Comparison of ENCODE assay signal across 10 cellular contexts in genomic region chr5:177378884-177379883, GRCh38. TPM values are rescaled to one million over a fixed set of nuclear protein-coding genes. Genes with fewer than 3 reads are reported as not detected.
DNase-seq lines count a peak whose midpoint lies in the region; ATAC-seq and TF ChIP-seq lines count a peak whose summit lies in the region.
"Had no signal": no experiment of that assay in that cellular context is flagged by ENCODE, and none has a peak within 500 bp of the region (broad histone marks: within the 10 kb centered on the region; RNA-seq: fewer than 3 reads in every experiment).

No MANE protein-coding gene starts in this region.

- CTCF ChIA-PET in CD8-positive, alpha-beta memory T cell (lab: Charles Lee) = interaction anchor here (0.7 to 9.5 kb wide), 12 partner anchors 8 to 122 kb away, joined by 3 to 50 read pairs (median 4); no protein-coding TSS in a partner anchor
- CTCF ChIA-PET in RWPE1 (lab: Yijun Ruan, JAX) = interaction anchor here (0.5 to 2.4 kb wide), 8 partner anchors 9 to 352 kb away, joined by 3 to 8 read pairs (median 3); no protein-coding TSS in a partner anchor

- no peak for TF ChIP-seq CTCF in RWPE1 (conservative IDR thresholded peaks at IDR 0.05; ENCODE audit: low read depth)
- TF ChIP-seq CTCF in fibroblast of the aortic adventitia (IDR thresholded peaks at IDR 0.05; ENCODE audit: insufficient read depth, low read length) = no peak

- peaks cover 39% of the 10 kb centered on the region for H3K4me1 ChIP-seq in CD8-positive, alpha-beta memory T cell (ENCODE audit: insufficient read depth, low read length)

- peaks cover 17 to 30% (median 18%) of the 10 kb centered on the region in 3 donors for H3K4me1 Mint-ChIP-seq in CD8-positive, alpha-beta memory T cell

- H3K27me3 ChIP-seq in CD8-positive, alpha-beta memory T cell (ENCODE audit: insufficient read depth, low read length, poor library complexity, severe bottlenecking) = no peaks in the 10 kb centered on the region

- H3K9me3 Mint-ChIP-seq in CD8-positive, alpha-beta memory T cell = no peaks in the 10 kb centered on the region

- no peak for DNase-seq in CD8-positive, alpha-beta memory T cell
- DNase-seq in RWPE1 (ENCODE audit: low spot score) = peak; percentile 75
- DNase-seq in fibroblast of the aortic adventitia (ENCODE audit: low read depth) = peak; percentile 54
- no peak for DNase-seq in DMS 273 (lab: John Stamatoyannopoulos, UW; ENCODE audit: unreplicated experiment)
- DNase-seq in NCI-H524 treated with DMSO at 0.1 percent for 48 hours (lab: John Stamatoyannopoulos, UW) = no peak
- no peak for DNase-seq in COR-L47 (lab: John Stamatoyannopoulos, UW)

- POLR2A ChIA-PET in CD8-positive, alpha-beta memory T cell (lab: Charles Lee) = interaction anchor here (0.6 to 1.3 kb wide), 4 partner anchors 9 to 67 kb away, joined by 3 read pairs; no protein-coding TSS in a partner anchor
- POLR2A ChIA-PET in RWPE1 (lab: Yijun Ruan, JAX; ENCODE audit: low non-redundant PET) = interaction anchor here (0.6 kb wide), 1 partner anchor 30 kb away, joined by 7 read pairs; no protein-coding TSS in a partner anchor

- H3K36me3 ChIP-seq in CD8-positive, alpha-beta memory T cell (ENCODE audit: insufficient read depth, low read length) = no peaks in the 10 kb centered on the region
- H3K36me3 ChIP-seq: cardiac muscle cell had no signal

- peak overlapping the region; percentile 55 for H3K27ac ChIP-seq in CD8-positive, alpha-beta memory T cell (ENCODE audit: low read depth, low read length)
- no peak overlapping the region; the same call in 1 of the 2 replicates for H3K27ac ChIP-seq in RWPE1
- H3K27ac ChIP-seq: cardiac muscle cell, HL-60 had no signal

- no peak overlapping the region for H3K4me3 Mint-ChIP-seq in CD8-positive, alpha-beta memory T cell

- H3K36me3 Mint-ChIP-seq in CD8-positive, alpha-beta memory T cell = peaks cover 0 to 3% (median 2%) of the 10 kb centered on the region in 3 donors

- no peaks in the 10 kb centered on the region for H3K9me3 ChIP-seq in CD8-positive, alpha-beta memory T cell (ENCODE audit: low read length)

- H3K27me3 Mint-ChIP-seq in CD8-positive, alpha-beta memory T cell = peaks cover 0 to 2% of the 10 kb centered on the region in 2 donors

- H3K4me3 ChIP-seq in CD8-positive, alpha-beta memory T cell (ENCODE audit: low read length) = no peak overlapping the region
- H3K4me3 ChIP-seq in fibroblast of the aortic adventitia (ENCODE audit: low read depth, low read length) = no peak overlapping the region
- H3K4me3 ChIP-seq: cardiac muscle cell had no signal

- peak overlapping the region in 7 of 8 donors; percentile 9 to 78 (median 42) for H3K27ac Mint-ChIP-seq in CD8-positive, alpha-beta memory T cell

- ATAC-seq in GM21619 (IDR thresholded peaks at IDR 0.05; ENCODE audit: unreplicated experiment) (peak; percentile 65), GM19455 (IDR thresholded peaks at IDR 0.05; ENCODE audit: unreplicated experiment) (no peak)

RNA-seq across cellular contexts. Expression of gene SLC34A1, which starts 5.0 kb away (rescaled TPM):
- under 1 TPM in 1 of 2 experiments, not detected in 1; 0.09 TPM for total RNA-seq in CD8-positive, alpha-beta memory T cell
- polyA plus RNA-seq in CD8-positive, alpha-beta memory T cell = 0.17 TPM
- total RNA-seq in fibroblast of the aortic adventitia (ENCODE audit: low replicate concordance) = not detected in 2 replicates
- total RNA-seq: cardiac muscle cell had no signal
- polyA plus RNA-seq: cardiac muscle cell had no signal

RNA-seq across cellular contexts. Expression of gene PFN3, which starts 21.3 kb away (rescaled TPM):
- total RNA-seq in CD8-positive, alpha-beta memory T cell = not detected
- polyA plus RNA-seq in CD8-positive, alpha-beta memory T cell = not detected
- total RNA-seq in fibroblast of the aortic adventitia (ENCODE audit: low replicate concordance) = not detected in 2 replicates
- total RNA-seq: cardiac muscle cell had no signal
- polyA plus RNA-seq: cardiac muscle cell had no signal

RNA-seq across cellular contexts. Expression of gene RGS14, which starts 21.5 kb away (rescaled TPM):
- total RNA-seq in CD8-positive, alpha-beta memory T cell = 10 to 100 TPM; 60.5 to 61.9 TPM
- polyA plus RNA-seq in CD8-positive, alpha-beta memory T cell = 83.5 TPM
- 3.1 and 28.9 TPM in 2 replicates for total RNA-seq in fibroblast of the aortic adventitia (ENCODE audit: low replicate concordance)

RNA-seq across cellular contexts. Expression of gene LMAN2, which starts 27.7 kb away (rescaled TPM):
- total RNA-seq in CD8-positive, alpha-beta memory T cell = 100 to 1,000 TPM; 112 to 126 TPM
- 276 TPM for polyA plus RNA-seq in CD8-positive, alpha-beta memory T cell
- 116 and 190 TPM in 2 replicates for total RNA-seq in fibroblast of the aortic adventitia (ENCODE audit: low replicate concordance)

RNA-seq across cellular contexts. Expression of gene F12, which starts 30.2 kb away (rescaled TPM):
- 10 to 100 TPM in 1 of 2 experiments, 1 to 10 TPM in 1; 9.2 to 10.3 TPM for total RNA-seq in CD8-positive, alpha-beta memory T cell
- 1.9 TPM for polyA plus RNA-seq in CD8-positive, alpha-beta memory T cell
- 0.27 and 1.4 TPM in 2 replicates for total RNA-seq in fibroblast of the aortic adventitia (ENCODE audit: low replicate concordance)

Comparison
In these comparisons a context has a peak if more than half of its experiments do, and no peak if none do; other contexts are left out.
1. DNase-seq: peak in RWPE1 (single experiment) and fibroblast of the aortic adventitia (single experiment); none in CD8-positive, alpha-beta memory T cell (0 of 5), DMS 273 (single experiment), NCI-H524 treated with DMSO at 0.1 percent for 48 hours (single experiment) and COR-L47 (single experiment).